1 cellular context compared by ENCODE assay signal in genomic region chr3:128131897-128132646, GRCh38.
TF ChIP-seq lines count a peak whose summit lies in the region.

No MANE protein-coding gene starts in this region.

TF ChIP-seq in GM23338, 12 proteins besides CTCF, POLR2A, EP300 and RAD21 (continued from another document):
- TF ChIP-seq ZNF462 (CRISPR knock-in tag; IDR thresholded peaks at IDR 0.05), result no peak
- no peak for TF ChIP-seq POLR2AphosphoS5 (IDR thresholded peaks at IDR 0.05; ENCODE audit: low read depth)
- TF ChIP-seq CREB1 (CRISPR knock-in tag; IDR thresholded peaks at IDR 0.05; ENCODE audit: low read depth), result no peak
- TF ChIP-seq JUNB (IDR thresholded peaks at IDR 0.05; ENCODE audit: unreplicated experiment), result no peak
